Comparison of ENCODE assay signal across 8 cellular contexts in genomic region chr4:138035781-138036258, GRCh38.
A peak's percentile ranks its signal among the peaks of the same experiment; 100 is the strongest.
DNase-seq lines count a peak whose midpoint lies in the region; ATAC-seq and TF ChIP-seq lines count a peak whose summit lies in the region.

No MANE protein-coding gene starts in this region.

- no peak overlapping the region for H3K9ac ChIP-seq in MM.1S (ENCODE audit: low read length)
- no peak overlapping the region for H3K9ac ChIP-seq in neuronal stem cell (ENCODE audit: low read depth, low read length, poor library complexity)

- POLR2A ChIA-PET in A673 (lab: Charles Lee; ENCODE audit: low non-redundant PET) = no interaction called here

- no peak overlapping the region for H3K27ac ChIP-seq in A673 (ENCODE audit: low read depth, low read length, poor library complexity, severe bottlenecking)
- H3K27ac ChIP-seq in MM.1S (ENCODE audit: low read length) = peak overlapping the region; percentile 8; the same call in 1 of the 2 replicates
- H3K27ac ChIP-seq in neuronal stem cell (replicated peaks; ENCODE audit: low read length) = no peak overlapping the region

- H4K91ac ChIP-seq in neuronal stem cell (ENCODE audit: low read depth, low read length, poor library complexity) = no peak overlapping the region

- H2BK120ac ChIP-seq in neuronal stem cell (ENCODE audit: low read depth, low read length) = no peak overlapping the region

- H2BK12ac ChIP-seq in neuronal stem cell (ENCODE audit: low read length) = no peak overlapping the region

- no peak overlapping the region for H2BK15ac ChIP-seq in neuronal stem cell (ENCODE audit: low read length)

- no peak overlapping the region for H3K14ac ChIP-seq in neuronal stem cell (ENCODE audit: low read length)

- H2AK5ac ChIP-seq in neuronal stem cell (ENCODE audit: low read depth, low read length) = no peak overlapping the region

- no CpG with 5 or more reads among the region's 1 CpG for WGBS in neuronal stem cell (ENCODE audit: extremely low coverage in 2 of 2, insufficient read length in 2 of 2, insufficient replicate concordance in 1 of 2), 2 donors

- in situ Hi-C loops in GM13977 (cut with MboI; ENCODE audit: low pct_unique_long_range_greater_than_20kb, low sequenced_read_pairs, unreplicated experiment) = loop anchor here (25.0 kb wide), 2 partner anchors 476 to 651 kb away; no protein-coding TSS in a partner anchor

- peak overlapping the region; percentile 35 for H2AFZ ChIP-seq in MM.1S (ENCODE audit: low read length)
- peak overlapping the region; percentile 59 for H2AFZ ChIP-seq in neuronal stem cell (ENCODE audit: low read length)

- no peaks in the 10 kb centered on the region for H3K27me3 ChIP-seq in A673 (replicated peaks; ENCODE audit: insufficient read depth, low read depth, low read length, poor library complexity)
- H3K27me3 ChIP-seq in MM.1S (replicated peaks; ENCODE audit: insufficient read depth, low read length) = no peaks in the 10 kb centered on the region
- H3K27me3 ChIP-seq in neuronal stem cell (ENCODE audit: control insufficient read depth in 3 of 3, insufficient read depth in 3 of 3, low read depth in 1 of 3, low read length in 3 of 3) = no peaks in the 10 kb centered on the region

- H3K4me2 ChIP-seq in MM.1S (ENCODE audit: low read depth, low read length) (no peak overlapping the region), neuronal stem cell (ENCODE audit: insufficient read depth, low read length, poor library complexity, severe bottlenecking) (no peak overlapping the region)

- H3K9me2 ChIP-seq in MM.1S (replicated peaks; ENCODE audit: insufficient read depth, low read length) = no peaks in the 10 kb centered on the region

- H3K23ac ChIP-seq in neuronal stem cell (ENCODE audit: low read depth, low read length, poor library complexity) = no peak overlapping the region

- CTCF ChIA-PET in A673 (lab: Charles Lee) = interaction anchor here (0.7 to 2.2 kb wide), 5 partner anchors 55 to 645 kb away, joined by 3 to 15 read pairs (median 6); no protein-coding TSS in a partner anchor

- H3K36me3 ChIP-seq in A673 (ENCODE audit: insufficient read depth, low read length, poor library complexity, severe bottlenecking) (no peaks in the 10 kb centered on the region), MM.1S (replicated peaks; ENCODE audit: insufficient read depth, low read length) (no peaks in the 10 kb centered on the region), neuronal stem cell (replicated peaks in 1 of 2; ENCODE audit: control insufficient read depth in 2 of 2, insufficient read depth in 2 of 2, low read length in 2 of 2) (no peaks in the 10 kb centered on the region)

- H3K9me3 ChIP-seq in A673 (ENCODE audit: low read depth, low read length, poor library complexity, severe bottlenecking) = no peaks in the 10 kb centered on the region
- H3K9me3 ChIP-seq in MM.1S (replicated peaks; ENCODE audit: insufficient read depth, low read length) = no peaks in the 10 kb centered on the region
- H3K9me3 ChIP-seq in neuronal stem cell (replicated peaks in 1 of 2; ENCODE audit: control insufficient read depth in 2 of 2, insufficient read depth in 1 of 2, low read depth in 1 of 2, low read length in 2 of 2) = no peaks in the 10 kb centered on the region

- no peaks in the 10 kb centered on the region for H3K79me1 ChIP-seq in neuronal stem cell (ENCODE audit: low read depth, low read length)

- H3K4me1 ChIP-seq in A673 (ENCODE audit: insufficient read depth, low read length, poor library complexity, severe bottlenecking) (no peaks in the 10 kb centered on the region), MM.1S (ENCODE audit: low read length) (peaks cover 15% of the 10 kb centered on the region), neuronal stem cell (ENCODE audit: control insufficient read depth in 2 of 2, insufficient read depth in 1 of 2, low read depth in 1 of 2, low read length in 2 of 2) (no peaks in the 10 kb centered on the region)

- intact Hi-C loops in A673 (cut with micrococcal nuclease; ENCODE audit: unreplicated experiment) = loop anchor here (1.0 to 5.0 kb wide), 8 partner anchors 54 to 881 kb away; no protein-coding TSS in a partner anchor

- no peak overlapping the region for H2BK5ac ChIP-seq in neuronal stem cell (ENCODE audit: low read length)

- no peaks in the 10 kb centered on the region for H4K20me1 ChIP-seq in MM.1S (ENCODE audit: insufficient read depth, low read length)

- H3K4ac ChIP-seq in neuronal stem cell (ENCODE audit: low read length) = no peak overlapping the region

- BruUV-seq in A673 (replicated peaks; lab: Mats Ljungman, UMichigan) = no TSS peak

- no peak overlapping the region for H4K8ac ChIP-seq in neuronal stem cell (ENCODE audit: low read depth, low read length)

- no peaks in the 10 kb centered on the region for H3F3A ChIP-seq in MM.1S (ENCODE audit: insufficient read depth, low read length)

- peak; percentile 100 for ATAC-seq in HG02610 (IDR thresholded peaks at IDR 0.05; ENCODE audit: unreplicated experiment)

- peak; percentile 67 for TF ChIP-seq CTCF in A673 (conservative IDR thresholded peaks at IDR 0.05; ENCODE audit: low read depth, low read length)
- TF ChIP-seq CTCF in GM13977 (IDR thresholded peaks at IDR 0.05; ENCODE audit: extremely low read depth, insufficient read depth, missing control alignments) = peak; percentile 48
- peak; percentile 78 for TF ChIP-seq CTCF in MM.1S (IDR thresholded peaks at IDR 0.05; ENCODE audit: low read length)

- H3K79me2 ChIP-seq in MM.1S (ENCODE audit: low read length) = no peaks in the 10 kb centered on the region

- no peak overlapping the region for H3K18ac ChIP-seq in neuronal stem cell (ENCODE audit: low read length)

- peak; percentile 76 for DNase-seq in A673 (ENCODE audit: low spot score)
- peak; percentile 59 for DNase-seq in GM13977 (ENCODE audit: low spot score)
- peak; percentile 86 for DNase-seq in MM.1S
- peak; percentile 52 for DNase-seq in SKM-1 (lab: John Stamatoyannopoulos, UW; ENCODE audit: unreplicated experiment)
- peak; percentile 85 for DNase-seq in fibroblast of peridontal ligament (ENCODE audit: extremely low read depth)
- peak; percentile 41 for DNase-seq in neuronal stem cell (ENCODE audit: low spot score)
- no peak for DNase-seq in central memory CD4-positive, alpha-beta T cell

- H3K4me3 ChIP-seq in A673 (ENCODE audit: low read depth, low read length, poor library complexity, severe bottlenecking) (no peak overlapping the region), MM.1S (ENCODE audit: low read length) (no peak overlapping the region), neuronal stem cell (ENCODE audit: low read length in 2 of 2) (no peak overlapping the region)
